ENCODE assay signal across 1 cellular context in the genomic region with DNA sequence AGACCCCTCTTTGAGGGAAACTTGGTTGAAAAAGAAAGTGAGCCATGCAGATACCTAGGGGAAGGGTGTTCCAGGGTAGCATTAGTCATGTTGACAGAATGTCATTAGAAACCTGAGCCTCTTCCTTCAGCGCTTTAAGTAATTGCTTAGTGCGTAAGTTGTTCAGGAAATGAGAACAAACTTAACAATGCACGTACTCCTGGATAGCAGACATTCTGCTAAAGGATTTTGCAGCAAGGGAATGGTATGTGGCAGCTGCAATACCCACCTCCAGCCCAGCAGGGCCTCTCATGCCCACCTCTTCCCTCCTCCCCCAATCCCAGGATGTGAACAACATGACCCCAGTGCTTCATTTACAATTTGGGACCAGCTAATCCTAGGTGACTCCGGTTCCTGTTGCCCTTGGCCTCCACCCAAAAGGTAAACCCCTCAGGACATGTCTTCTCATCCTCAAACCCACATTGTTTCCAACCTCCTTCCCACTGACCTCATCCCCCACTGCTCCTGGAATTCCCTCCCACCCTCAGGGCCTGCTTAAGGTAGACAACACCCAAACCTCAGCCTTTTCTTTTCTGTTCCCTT.
A peak's percentile ranks its signal among the peaks of the same experiment; 100 is the strongest.
TF ChIP-seq lines count a peak whose summit lies in the region.

No MANE protein-coding gene starts in this region.

TF ChIP-seq in HEK293, 187 proteins besides CTCF, POLR2A, EP300 and RAD21 (continued from another document):
- TF ChIP-seq, protein P1, sequence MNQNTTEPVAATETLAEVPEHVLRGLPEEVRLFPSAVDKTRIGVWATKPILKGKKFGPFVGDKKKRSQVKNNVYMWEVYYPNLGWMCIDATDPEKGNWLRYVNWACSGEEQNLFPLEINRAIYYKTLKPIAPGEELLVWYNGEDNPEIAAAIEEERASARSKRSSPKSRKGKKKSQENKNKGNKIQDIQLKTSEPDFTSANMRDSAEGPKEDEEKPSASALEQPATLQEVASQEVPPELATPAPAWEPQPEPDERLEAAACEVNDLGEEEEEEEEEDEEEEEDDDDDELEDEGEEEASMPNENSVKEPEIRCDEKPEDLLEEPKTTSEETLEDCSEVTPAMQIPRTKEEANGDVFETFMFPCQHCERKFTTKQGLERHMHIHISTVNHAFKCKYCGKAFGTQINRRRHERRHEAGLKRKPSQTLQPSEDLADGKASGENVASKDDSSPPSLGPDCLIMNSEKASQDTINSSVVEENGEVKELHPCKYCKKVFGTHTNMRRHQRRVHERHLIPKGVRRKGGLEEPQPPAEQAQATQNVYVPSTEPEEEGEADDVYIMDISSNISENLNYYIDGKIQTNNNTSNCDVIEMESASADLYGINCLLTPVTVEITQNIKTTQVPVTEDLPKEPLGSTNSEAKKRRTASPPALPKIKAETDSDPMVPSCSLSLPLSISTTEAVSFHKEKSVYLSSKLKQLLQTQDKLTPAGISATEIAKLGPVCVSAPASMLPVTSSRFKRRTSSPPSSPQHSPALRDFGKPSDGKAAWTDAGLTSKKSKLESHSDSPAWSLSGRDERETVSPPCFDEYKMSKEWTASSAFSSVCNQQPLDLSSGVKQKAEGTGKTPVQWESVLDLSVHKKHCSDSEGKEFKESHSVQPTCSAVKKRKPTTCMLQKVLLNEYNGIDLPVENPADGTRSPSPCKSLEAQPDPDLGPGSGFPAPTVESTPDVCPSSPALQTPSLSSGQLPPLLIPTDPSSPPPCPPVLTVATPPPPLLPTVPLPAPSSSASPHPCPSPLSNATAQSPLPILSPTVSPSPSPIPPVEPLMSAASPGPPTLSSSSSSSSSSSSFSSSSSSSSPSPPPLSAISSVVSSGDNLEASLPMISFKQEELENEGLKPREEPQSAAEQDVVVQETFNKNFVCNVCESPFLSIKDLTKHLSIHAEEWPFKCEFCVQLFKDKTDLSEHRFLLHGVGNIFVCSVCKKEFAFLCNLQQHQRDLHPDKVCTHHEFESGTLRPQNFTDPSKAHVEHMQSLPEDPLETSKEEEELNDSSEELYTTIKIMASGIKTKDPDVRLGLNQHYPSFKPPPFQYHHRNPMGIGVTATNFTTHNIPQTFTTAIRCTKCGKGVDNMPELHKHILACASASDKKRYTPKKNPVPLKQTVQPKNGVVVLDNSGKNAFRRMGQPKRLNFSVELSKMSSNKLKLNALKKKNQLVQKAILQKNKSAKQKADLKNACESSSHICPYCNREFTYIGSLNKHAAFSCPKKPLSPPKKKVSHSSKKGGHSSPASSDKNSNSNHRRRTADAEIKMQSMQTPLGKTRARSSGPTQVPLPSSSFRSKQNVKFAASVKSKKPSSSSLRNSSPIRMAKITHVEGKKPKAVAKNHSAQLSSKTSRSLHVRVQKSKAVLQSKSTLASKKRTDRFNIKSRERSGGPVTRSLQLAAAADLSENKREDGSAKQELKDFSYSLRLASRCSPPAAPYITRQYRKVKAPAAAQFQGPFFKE (tag by site-specific recombination; IDR thresholded peaks at IDR 0.05; ENCODE audit: borderline replicate concordance): no peak
- TF ChIP-seq ZNF544 (tag by site-specific recombination; IDR thresholded peaks at IDR 0.05): no peak
- TF ChIP-seq, protein P2, sequence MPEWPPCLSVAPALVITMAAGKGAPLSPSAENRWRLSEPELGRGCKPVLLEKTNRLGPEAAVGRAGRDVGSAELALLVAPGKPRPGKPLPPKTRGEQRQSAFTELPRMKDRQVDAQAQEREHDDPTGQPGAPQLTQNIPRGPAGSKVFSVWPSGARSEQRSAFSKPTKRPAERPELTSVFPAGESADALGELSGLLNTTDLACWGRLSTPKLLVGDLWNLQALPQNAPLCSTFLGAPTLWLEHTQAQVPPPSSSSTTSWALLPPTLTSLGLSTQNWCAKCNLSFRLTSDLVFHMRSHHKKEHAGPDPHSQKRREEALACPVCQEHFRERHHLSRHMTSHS (tag by site-specific recombination; IDR thresholded peaks at IDR 0.05): no peak
- no peak for TF ChIP-seq ZNF175 (tag by site-specific recombination; IDR thresholded peaks at IDR 0.05)
- peak; percentile 95 for TF ChIP-seq ZNF600 (tag by site-specific recombination; IDR thresholded peaks at IDR 0.05)
- TF ChIP-seq MEIS1 (CRISPR knock-in tag; IDR thresholded peaks at IDR 0.05; ENCODE audit: borderline replicate concordance): no peak
- peak; percentile 91 for TF ChIP-seq ZXDB (tag by site-specific recombination; IDR thresholded peaks at IDR 0.05)
- TF ChIP-seq ZNF664 (tag by site-specific recombination; IDR thresholded peaks at IDR 0.05): no peak
- no peak for TF ChIP-seq ZNF776 (tag by site-specific recombination; IDR thresholded peaks at IDR 0.05; ENCODE audit: borderline replicate concordance)
- TF ChIP-seq, protein P3, sequence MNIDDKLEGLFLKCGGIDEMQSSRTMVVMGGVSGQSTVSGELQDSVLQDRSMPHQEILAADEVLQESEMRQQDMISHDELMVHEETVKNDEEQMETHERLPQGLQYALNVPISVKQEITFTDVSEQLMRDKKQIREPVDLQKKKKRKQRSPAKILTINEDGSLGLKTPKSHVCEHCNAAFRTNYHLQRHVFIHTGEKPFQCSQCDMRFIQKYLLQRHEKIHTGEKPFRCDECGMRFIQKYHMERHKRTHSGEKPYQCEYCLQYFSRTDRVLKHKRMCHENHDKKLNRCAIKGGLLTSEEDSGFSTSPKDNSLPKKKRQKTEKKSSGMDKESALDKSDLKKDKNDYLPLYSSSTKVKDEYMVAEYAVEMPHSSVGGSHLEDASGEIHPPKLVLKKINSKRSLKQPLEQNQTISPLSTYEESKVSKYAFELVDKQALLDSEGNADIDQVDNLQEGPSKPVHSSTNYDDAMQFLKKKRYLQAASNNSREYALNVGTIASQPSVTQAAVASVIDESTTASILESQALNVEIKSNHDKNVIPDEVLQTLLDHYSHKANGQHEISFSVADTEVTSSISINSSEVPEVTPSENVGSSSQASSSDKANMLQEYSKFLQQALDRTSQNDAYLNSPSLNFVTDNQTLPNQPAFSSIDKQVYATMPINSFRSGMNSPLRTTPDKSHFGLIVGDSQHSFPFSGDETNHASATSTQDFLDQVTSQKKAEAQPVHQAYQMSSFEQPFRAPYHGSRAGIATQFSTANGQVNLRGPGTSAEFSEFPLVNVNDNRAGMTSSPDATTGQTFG (tag by site-specific recombination; IDR thresholded peaks at IDR 0.05; ENCODE audit: borderline replicate concordance): no peak
- TF ChIP-seq ZNF16 (tag by site-specific recombination; IDR thresholded peaks at IDR 0.05; ENCODE audit: low read depth): peak; percentile 88
- TF ChIP-seq GLIS2 (tag by site-specific recombination; IDR thresholded peaks at IDR 0.05): peak; percentile 62; the same call in 1 of the 2 replicates
- no peak for TF ChIP-seq ZNF302 (tag by site-specific recombination; IDR thresholded peaks at IDR 0.05; ENCODE audit: low read depth)
- TF ChIP-seq ZFHX2 (tag by site-specific recombination; conservative IDR thresholded peaks at IDR 0.05): peak; percentile 96
- TF ChIP-seq ZNF701 (tag by site-specific recombination; IDR thresholded peaks at IDR 0.05): no peak
- TF ChIP-seq, protein P4, sequence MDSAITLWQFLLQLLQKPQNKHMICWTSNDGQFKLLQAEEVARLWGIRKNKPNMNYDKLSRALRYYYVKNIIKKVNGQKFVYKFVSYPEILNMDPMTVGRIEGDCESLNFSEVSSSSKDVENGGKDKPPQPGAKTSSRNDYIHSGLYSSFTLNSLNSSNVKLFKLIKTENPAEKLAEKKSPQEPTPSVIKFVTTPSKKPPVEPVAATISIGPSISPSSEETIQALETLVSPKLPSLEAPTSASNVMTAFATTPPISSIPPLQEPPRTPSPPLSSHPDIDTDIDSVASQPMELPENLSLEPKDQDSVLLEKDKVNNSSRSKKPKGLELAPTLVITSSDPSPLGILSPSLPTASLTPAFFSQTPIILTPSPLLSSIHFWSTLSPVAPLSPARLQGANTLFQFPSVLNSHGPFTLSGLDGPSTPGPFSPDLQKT (IDR thresholded peaks at IDR 0.05; ENCODE audit: borderline replicate concordance, low read depth, low read length): no peak
- TF ChIP-seq, protein P5, sequence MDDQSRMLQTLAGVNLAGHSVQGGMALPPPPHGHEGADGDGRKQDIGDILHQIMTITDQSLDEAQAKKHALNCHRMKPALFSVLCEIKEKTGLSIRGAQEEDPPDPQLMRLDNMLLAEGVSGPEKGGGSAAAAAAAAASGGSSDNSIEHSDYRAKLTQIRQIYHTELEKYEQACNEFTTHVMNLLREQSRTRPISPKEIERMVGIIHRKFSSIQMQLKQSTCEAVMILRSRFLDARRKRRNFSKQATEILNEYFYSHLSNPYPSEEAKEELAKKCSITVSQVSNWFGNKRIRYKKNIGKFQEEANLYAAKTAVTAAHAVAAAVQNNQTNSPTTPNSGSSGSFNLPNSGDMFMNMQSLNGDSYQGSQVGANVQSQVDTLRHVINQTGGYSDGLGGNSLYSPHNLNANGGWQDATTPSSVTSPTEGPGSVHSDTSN (CRISPR knock-in tag; IDR thresholded peaks at IDR 0.05): no peak
- TF ChIP-seq ZBTB48 (tag by site-specific recombination; IDR thresholded peaks at IDR 0.05): peak; percentile 78; the same call in 1 of the 2 replicates
- no peak for TF ChIP-seq ZNF621 (tag by site-specific recombination; IDR thresholded peaks at IDR 0.05)
- TF ChIP-seq, protein P6, sequence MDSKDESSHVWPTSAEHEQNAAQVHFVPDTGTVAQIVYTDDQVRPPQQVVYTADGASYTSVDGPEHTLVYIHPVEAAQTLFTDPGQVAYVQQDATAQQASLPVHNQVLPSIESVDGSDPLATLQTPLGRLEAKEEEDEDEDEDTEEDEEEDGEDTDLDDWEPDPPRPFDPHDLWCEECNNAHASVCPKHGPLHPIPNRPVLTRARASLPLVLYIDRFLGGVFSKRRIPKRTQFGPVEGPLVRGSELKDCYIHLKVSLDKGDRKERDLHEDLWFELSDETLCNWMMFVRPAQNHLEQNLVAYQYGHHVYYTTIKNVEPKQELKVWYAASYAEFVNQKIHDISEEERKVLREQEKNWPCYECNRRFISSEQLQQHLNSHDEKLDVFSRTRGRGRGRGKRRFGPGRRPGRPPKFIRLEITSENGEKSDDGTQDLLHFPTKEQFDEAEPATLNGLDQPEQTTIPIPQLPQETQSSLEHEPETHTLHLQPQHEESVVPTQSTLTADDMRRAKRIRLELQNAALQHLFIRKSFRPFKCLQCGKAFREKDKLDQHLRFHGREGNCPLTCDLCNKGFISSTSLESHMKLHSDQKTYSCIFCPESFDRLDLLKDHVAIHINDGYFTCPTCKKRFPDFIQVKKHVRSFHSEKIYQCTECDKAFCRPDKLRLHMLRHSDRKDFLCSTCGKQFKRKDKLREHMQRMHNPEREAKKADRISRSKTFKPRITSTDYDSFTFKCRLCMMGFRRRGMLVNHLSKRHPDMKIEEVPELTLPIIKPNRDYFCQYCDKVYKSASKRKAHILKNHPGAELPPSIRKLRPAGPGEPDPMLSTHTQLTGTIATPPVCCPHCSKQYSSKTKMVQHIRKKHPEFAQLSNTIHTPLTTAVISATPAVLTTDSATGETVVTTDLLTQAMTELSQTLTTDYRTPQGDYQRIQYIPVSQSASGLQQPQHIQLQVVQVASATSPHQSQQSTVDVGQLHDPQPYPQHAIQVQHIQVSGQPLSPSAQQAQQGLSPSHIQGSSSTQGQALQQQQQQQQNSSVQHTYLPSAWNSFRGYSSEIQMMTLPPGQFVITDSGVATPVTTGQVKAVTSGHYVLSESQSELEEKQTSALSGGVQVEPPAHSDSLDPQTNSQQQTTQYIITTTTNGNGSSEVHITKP (tag by site-specific recombination; IDR thresholded peaks at IDR 0.05): peak; percentile 59
- no peak for TF ChIP-seq MYNN (tag by site-specific recombination; IDR thresholded peaks at IDR 0.05; ENCODE audit: borderline replicate concordance)
- no peak for TF ChIP-seq ZNF426 (tag by site-specific recombination; IDR thresholded peaks at IDR 0.05)
- 0 out of 2 replicates have a peak, but pooled peaks have one; percentile 11 for TF ChIP-seq GFI1B (tag by site-specific recombination; IDR thresholded peaks at IDR 0.05)
- no peak for TF ChIP-seq ZNF132 (tag by site-specific recombination; IDR thresholded peaks at IDR 0.05; ENCODE audit: borderline replicate concordance)
